Comparison of ENCODE assay signal across 12 cellular contexts in the genomic region with DNA sequence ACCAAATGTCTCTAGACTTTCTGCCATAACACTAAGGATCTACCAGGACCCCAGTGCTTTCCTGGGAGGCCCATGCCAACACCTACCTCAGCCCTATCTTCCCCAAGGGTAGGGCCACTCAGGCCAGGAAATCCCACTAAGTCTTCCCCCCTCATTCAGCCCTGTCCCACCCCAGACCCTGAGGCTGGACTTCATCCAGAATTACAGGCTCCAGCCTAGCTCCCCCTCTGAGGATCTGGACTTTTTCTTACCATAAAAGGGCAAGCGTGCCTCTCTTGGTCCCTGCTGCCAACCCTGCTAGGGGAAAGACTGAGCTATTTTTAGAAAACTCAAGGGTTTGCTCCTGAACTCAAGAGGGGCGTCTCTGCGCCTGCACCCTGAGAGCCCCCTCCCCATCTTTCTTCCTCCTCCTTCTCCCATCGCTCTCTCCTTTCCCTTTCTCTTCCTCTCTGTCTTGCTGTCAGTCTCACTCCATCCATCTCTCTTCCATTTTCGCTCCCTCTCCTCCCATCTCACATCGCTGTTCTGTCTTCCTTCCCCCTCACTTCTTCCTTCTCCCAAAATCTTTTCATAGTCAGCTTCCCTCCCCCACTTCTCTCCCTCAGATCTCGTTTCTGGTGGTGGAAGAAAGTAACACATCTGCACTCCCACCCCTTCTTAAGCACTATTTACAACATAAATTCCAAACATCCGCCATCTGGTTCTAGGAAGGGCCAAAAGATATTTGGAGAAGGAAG. TPM values are rescaled to one million over a fixed set of nuclear protein-coding genes. Genes with fewer than 3 reads are reported as not detected.
DNase-seq lines count a peak whose midpoint lies in the region; ATAC-seq and TF ChIP-seq lines count a peak whose summit lies in the region.
"Had no signal": no experiment of that assay in that cellular context is flagged by ENCODE, and none has a peak within 500 bp of the region (broad histone marks: within the 10 kb centered on the region; RNA-seq: fewer than 3 reads in every experiment).

No MANE protein-coding gene starts in this region.

- H3K9me3 ChIP-seq in GM23248 (ENCODE audit: low read depth) (no peaks in the 10 kb centered on the region), ascending aorta (no peaks in the 10 kb centered on the region), skeletal muscle tissue (ENCODE audit: control insufficient read depth in 3 of 3, low read length in 3 of 3) (no peaks in the 10 kb centered on the region)

- H3K79me2 ChIP-seq in GM23248 (ENCODE audit: insufficient read depth) = peaks cover 94% of the 10 kb centered on the region

- 45 to 51% methylated on average over 8 of the region's 8 CpGs for WGBS in GM23248 (ENCODE audit: low coverage in 1 of 2, low lambda C conversion rate in 2 of 2, missing lambda C conversion rate in 2 of 2), 2 experiments

- no peak overlapping the region for H3K4me2 ChIP-seq in GM23248 (ENCODE audit: unreplicated experiment)

- H3F3A ChIP-seq in GM23248 (ENCODE audit: insufficient read depth) = peaks cover 67% of the 10 kb centered on the region

- H3K4me1 ChIP-seq in GM23248 (ENCODE audit: insufficient read depth) (peaks cover 47% of the 10 kb centered on the region), ascending aorta (peaks cover 21 to 62% of the 10 kb centered on the region in 2 donors), skeletal muscle tissue (ENCODE audit: control insufficient read depth in 3 of 3, insufficient read depth in 3 of 3, low read length in 3 of 3) (peaks cover 10 to 44% (median 43%) of the 10 kb centered on the region in 3 donors)

- in situ Hi-C loops in GM23248 (cut with MboI) = no loop called here

- intact Hi-C loops in ascending aorta (cut with DNase I) = no loop called here
- intact Hi-C loops in sciatic nerve (cut with DNase I) = no loop called here
- intact Hi-C loops in head of caudate nucleus (cut with DNase I) = no loop called here

- H3K9ac ChIP-seq in GM23248 (no peak overlapping the region; the same call in 1 of the 2 replicates), skeletal muscle tissue (ENCODE audit: low read depth in 1 of 3, low read length in 3 of 3) (peak overlapping the region in 1 of 3 donors; percentile 16)

- H2AFZ ChIP-seq in GM23248 = no peak overlapping the region

- DNase-seq in GM23248 (no peak), ascending aorta (ENCODE audit: low spot score in 2 of 2) (peak in 1 of 2 donors; percentile 65), inferior parietal cortex (ENCODE audit: extremely low spot score) (peak; percentile 11), sciatic nerve (ENCODE audit: low spot score) (no peak), head of caudate nucleus (no peak)
- DNase-seq: CD8-positive, alpha-beta T cell; NCI-H1436; occipital lobe; T1000 had no signal

- no peaks in the 10 kb centered on the region for H4K20me1 ChIP-seq in GM23248 (ENCODE audit: insufficient read depth)

- TF ChIP-seq CTCF in ascending aorta (IDR thresholded peaks at IDR 0.05) = peak in 1 of 3 experiments; percentile 9

- ATAC-seq in sciatic nerve = no peak
- no peak for ATAC-seq in HG02610 (IDR thresholded peaks at IDR 0.05; ENCODE audit: unreplicated experiment)
- ATAC-seq in HG03280 (IDR thresholded peaks at IDR 0.05; ENCODE audit: unreplicated experiment) = no peak
- ATAC-seq: CD8-positive, alpha-beta T cell had no signal

- H3K9me2 ChIP-seq in GM23248 (ENCODE audit: insufficient read depth) = no peaks in the 10 kb centered on the region

- no peak overlapping the region for H3K4me3 ChIP-seq in GM23248
- peak overlapping the region; percentile 25 to 87 for H3K4me3 ChIP-seq in ascending aorta
- no peak overlapping the region for H3K4me3 ChIP-seq in skeletal muscle tissue (ENCODE audit: low read length in 3 of 3)

- H3K27me3 ChIP-seq in GM23248 (replicated peaks; ENCODE audit: insufficient read depth) (no peaks in the 10 kb centered on the region), ascending aorta (no peaks in the 10 kb centered on the region), skeletal muscle tissue (ENCODE audit: control insufficient read depth in 3 of 3, insufficient read depth in 3 of 3, low read length in 3 of 3) (no peaks in the 10 kb centered on the region)

- peak overlapping the region; percentile 16; the same call in 1 of the 2 replicates for H3K27ac ChIP-seq in GM23248
- peak overlapping the region; percentile 88 to 90 for H3K27ac ChIP-seq in ascending aorta
- peak overlapping the region; percentile 48 for H3K27ac ChIP-seq in skeletal muscle tissue (ENCODE audit: low read depth, low read length)

- H3K36me3 ChIP-seq in GM23248 (ENCODE audit: low read depth) (peaks cover 7% of the 10 kb centered on the region; the same call in 1 of the 2 replicates), ascending aorta (peaks cover 90 to 92% of the 10 kb centered on the region in 2 donors), skeletal muscle tissue (ENCODE audit: control insufficient read depth in 3 of 3, insufficient read depth in 3 of 3, low read length in 3 of 3) (peaks cover 0 to 6% (median 0%) of the 10 kb centered on the region in 3 donors)

RNA-seq across cellular contexts. Expression of a gene that starts 38.1 kb away (rescaled TPM):
- not detected in 2 replicates for total RNA-seq in GM23248 (2014; rRNA removed; shearing (Covaris generic))
- 0.29 and 0.43 TPM in 2 replicates for polyA plus RNA-seq in GM23248 (2016; fragmentation: Nextera tagmentation; extraction: Ambion mirVana)
- 46.8 TPM for total RNA-seq in ascending aorta
- total RNA-seq in skeletal muscle tissue = 247 TPM
- 51.7 TPM for total RNA-seq in sciatic nerve
- total RNA-seq: CD8-positive, alpha-beta T cell; occipital lobe had no signal

RNA-seq across cellular contexts. Expression of a gene that starts 59.3 kb away (rescaled TPM):
- 10.7 and 12.6 TPM in 2 replicates for total RNA-seq in GM23248 (2014; rRNA removed; shearing (Covaris generic))
- polyA plus RNA-seq in GM23248 (2016; fragmentation: Nextera tagmentation; extraction: Ambion mirVana) = 10.4 and 10.5 TPM in 2 replicates
- total RNA-seq in ascending aorta (1.5 TPM), skeletal muscle tissue (3.7 TPM), sciatic nerve (10.8 TPM)

Comparison
In these comparisons a context has a peak if more than half of its experiments do, and no peak if none do; other contexts are left out.
1. H3K27ac ChIP-seq: peak in every context shown above with its lines; median percentile 89 in ascending aorta; 48 in skeletal muscle tissue; 16 in GM23248.
2. H3K4me3 ChIP-seq: peak in ascending aorta (2 of 2); none in GM23248 (single experiment) and skeletal muscle tissue (0 of 3).
3. RNA of a gene that starts 38.1 kb away (total RNA-seq): 247 TPM in skeletal muscle tissue (single experiment), 51.7 TPM in sciatic nerve (single experiment) and 46.8 TPM in ascending aorta (single experiment); not detected in GM23248; every median in the first group is over 10 times any median in the second.